In genomic region chr13:101452519-101453485, GRCh38 we compare ENCODE assay signal across 8 cellular contexts. TPM values are rescaled to one million over a fixed set of nuclear protein-coding genes. Genes with fewer than 3 reads are reported as not detected.
DNase-seq lines count a peak whose midpoint lies in the region; ATAC-seq and TF ChIP-seq lines count a peak whose summit lies in the region.

Gene ITGBL1 (plus strand): TSS chr13:101452675. CDS start chr13:101452834, 159 bp downstream.

- H3K27me3 Mint-ChIP-seq in activated naive CD8-positive, alpha-beta T cell treated with anti-CD3 and anti-CD28 coated beads, Interleukin-2, amount 10 ng/mL, durations not matched to agents 7 days and 5 days = peaks cover 26% of the 10 kb centered on the region
- peaks cover 31% of the 10 kb centered on the region for H3K27me3 Mint-ChIP-seq in activated naive CD8-positive, alpha-beta T cell treated with anti-CD3 and anti-CD28 coated beads, Interleukin-2, amount 50 U/mL, for 24 hours
- H3K27me3 Mint-ChIP-seq in memory B cell = peaks cover 9% of the 10 kb centered on the region

- no peak for TF ChIP-seq CTCF in brain microvascular endothelial cell (IDR thresholded peaks at IDR 0.05; ENCODE audit: low read depth, low read length, missing control alignments)

- DNase-seq in activated naive CD8-positive, alpha-beta T cell treated with anti-CD3 and anti-CD28 coated beads, Interleukin-2, amount 10 ng/mL, durations not matched to agents 7 days and 5 days = no peak
- DNase-seq in activated naive CD8-positive, alpha-beta T cell treated with anti-CD3 and anti-CD28 coated beads, Interleukin-2, amount 50 U/mL, for 24 hours = no peak
- DNase-seq in brain microvascular endothelial cell (no peak), memory B cell (ENCODE audit: low spot score in 2 of 2) (no peak), MV-4-11 (lab: John Stamatoyannopoulos, UW) (no peak), NCI-H2029 treated with DMSO at 0.1 percent for 48 hours (lab: John Stamatoyannopoulos, UW) (no peak), NCI-H2196 treated with DMSO at 0.1 percent for 48 hours (lab: John Stamatoyannopoulos, UW; ENCODE audit: unreplicated experiment) (no peak)

- H3K27ac Mint-ChIP-seq in activated naive CD8-positive, alpha-beta T cell treated with anti-CD3 and anti-CD28 coated beads, Interleukin-2, amount 10 ng/mL, durations not matched to agents 7 days and 5 days = no peak within 1 kb of the TSS
- no peak within 1 kb of the TSS for H3K27ac Mint-ChIP-seq in activated naive CD8-positive, alpha-beta T cell treated with anti-CD3 and anti-CD28 coated beads, Interleukin-2, amount 50 U/mL, for 24 hours
- H3K27ac Mint-ChIP-seq in memory B cell = no peak within 1 kb of the TSS

- no peaks in the 10 kb centered on the region for H3K36me3 ChIP-seq in brain microvascular endothelial cell (replicated peaks)

- H3K27ac ChIP-seq in brain microvascular endothelial cell = peak within 1 kb of the TSS; percentile 74

- in situ Hi-C loops in brain microvascular endothelial cell (cut with HindIII; ENCODE audit: low pct_ligation_motif_present, low sequenced_read_pairs) = no loop called here

- peak within 1 kb of the TSS; percentile 49 for H3K4me3 Mint-ChIP-seq in activated naive CD8-positive, alpha-beta T cell treated with anti-CD3 and anti-CD28 coated beads, Interleukin-2, amount 10 ng/mL, durations not matched to agents 7 days and 5 days
- no peak within 1 kb of the TSS for H3K4me3 Mint-ChIP-seq in activated naive CD8-positive, alpha-beta T cell treated with anti-CD3 and anti-CD28 coated beads, Interleukin-2, amount 50 U/mL, for 24 hours
- peak within 1 kb of the TSS; percentile 61 for H3K4me3 Mint-ChIP-seq in memory B cell

- POLR2A ChIA-PET in activated naive CD8-positive, alpha-beta T cell treated with anti-CD3 and anti-CD28 coated beads, Interleukin-2, amount 10 ng/mL, durations not matched to agents 7 days and 5 days (lab: Charles Lee) = no interaction called here

- H3K27me3 ChIP-seq in brain microvascular endothelial cell (replicated peaks) = no peaks in the 10 kb centered on the region

- no peaks in the 10 kb centered on the region for H3K36me3 Mint-ChIP-seq in activated naive CD8-positive, alpha-beta T cell treated with anti-CD3 and anti-CD28 coated beads, Interleukin-2, amount 10 ng/mL, durations not matched to agents 7 days and 5 days
- H3K36me3 Mint-ChIP-seq in activated naive CD8-positive, alpha-beta T cell treated with anti-CD3 and anti-CD28 coated beads, Interleukin-2, amount 50 U/mL, for 24 hours (ENCODE audit: low read depth) = no peaks in the 10 kb centered on the region
- H3K36me3 Mint-ChIP-seq in memory B cell = no peaks in the 10 kb centered on the region

- peaks cover 2% of the 10 kb centered on the region for H3K4me1 Mint-ChIP-seq in activated naive CD8-positive, alpha-beta T cell treated with anti-CD3 and anti-CD28 coated beads, Interleukin-2, amount 10 ng/mL, durations not matched to agents 7 days and 5 days
- H3K4me1 Mint-ChIP-seq in activated naive CD8-positive, alpha-beta T cell treated with anti-CD3 and anti-CD28 coated beads, Interleukin-2, amount 50 U/mL, for 24 hours = peaks cover 2% of the 10 kb centered on the region
- peaks cover 3% of the 10 kb centered on the region for H3K4me1 Mint-ChIP-seq in memory B cell

- peak within 1 kb of the TSS; percentile 62 for H3K4me3 ChIP-seq in brain microvascular endothelial cell (ENCODE audit: low read depth, low read length)

- H3K9me3 Mint-ChIP-seq in activated naive CD8-positive, alpha-beta T cell treated with anti-CD3 and anti-CD28 coated beads, Interleukin-2, amount 10 ng/mL, durations not matched to agents 7 days and 5 days = no peaks in the 10 kb centered on the region
- no peaks in the 10 kb centered on the region for H3K9me3 Mint-ChIP-seq in activated naive CD8-positive, alpha-beta T cell treated with anti-CD3 and anti-CD28 coated beads, Interleukin-2, amount 50 U/mL, for 24 hours
- H3K9me3 Mint-ChIP-seq in memory B cell = no peaks in the 10 kb centered on the region

- ATAC-seq in activated naive CD8-positive, alpha-beta T cell treated with anti-CD3 and anti-CD28 coated beads, Interleukin-2, amount 10 ng/mL, durations not matched to agents 7 days and 5 days (ENCODE audit: low read depth) = no peak
- ATAC-seq in activated naive CD8-positive, alpha-beta T cell treated with anti-CD3 and anti-CD28 coated beads, Interleukin-2, amount 50 U/mL, for 24 hours = no peak
- ATAC-seq in HG03095 (IDR thresholded peaks at IDR 0.05; ENCODE audit: unreplicated experiment) = peak; percentile 86
- ATAC-seq in memory B cell (ENCODE audit: low read depth) = no peak

RNA-seq across cellular contexts. Expression of gene ITGBL1, which starts in this region (rescaled TPM):
- total RNA-seq in activated naive CD8-positive, alpha-beta T cell treated with anti-CD3 and anti-CD28 coated beads, Interleukin-2, amount 10 ng/mL, durations not matched to agents 7 days and 5 days = not detected
